8 cellular contexts compared by ENCODE assay signal in genomic region chr21:36028127-36029069, GRCh38. TPM values are rescaled to one million over a fixed set of nuclear protein-coding genes. Genes with fewer than 3 reads are reported as not detected.
DNase-seq lines count a peak whose midpoint lies in the region; ATAC-seq and FAIRE-seq lines count a peak whose summit lies in the region.

No MANE protein-coding gene starts in this region.

- peak; percentile 56 for DNase-seq in 8988T
- DNase-seq in GM18507 (ENCODE audit: extremely low spot score, insufficient read length, low read depth), result peak; percentile 64
- DNase-seq in HTR-8/SVneo (ENCODE audit: insufficient read length, low spot score), result peak; percentile 87
- peak; percentile 41 for DNase-seq in NOMO-1 treated with dmso at 0.1 percent for 144 hours (lab: John Stamatoyannopoulos, UW; ENCODE audit: unreplicated experiment)
- DNase-seq in activated CD8-positive, alpha-beta memory T cell treated with anti-CD3 and anti-CD28 coated beads, Interleukin-2, amount 10 ng/mL, durations not matched to agents 7 days and 5 days, result peak; percentile 75
- peak; percentile 88 for DNase-seq in epidermal melanocyte (ENCODE audit: insufficient read length, low spot score)
- DNase-seq in mucosa of gallbladder (ENCODE audit: low spot score), result peak; percentile 81
- DNase-seq in stimulated activated CD8-positive, alpha-beta memory T cell treated with anti-CD3 and anti-CD28 coated beads, Interleukin-7, amount 100 ng/mL, for 24 hours (ENCODE audit: low read depth), result peak; percentile 30

- FAIRE-seq in GM18507 (lab: Jason Lieb, UNC) (peak; percentile 74), HTR-8/SVneo (lab: Jason Lieb, UNC) (peak; percentile 26)

- H3K27ac Mint-ChIP-seq in activated CD8-positive, alpha-beta memory T cell treated with anti-CD3 and anti-CD28 coated beads, Interleukin-2, amount 10 ng/mL, durations not matched to agents 7 days and 5 days, result no peak overlapping the region

- peak; percentile 85 for ATAC-seq in activated CD8-positive, alpha-beta memory T cell treated with anti-CD3 and anti-CD28 coated beads, Interleukin-2, amount 10 ng/mL, durations not matched to agents 7 days and 5 days

- CTCF ChIA-PET in activated CD8-positive, alpha-beta memory T cell treated with anti-CD3 and anti-CD28 coated beads, Interleukin-2, amount 10 ng/mL, durations not matched to agents 7 days and 5 days (lab: Charles Lee), result interaction anchor here (0.6 to 2.4 kb wide), 15 partner anchors 8 to 1335 kb away, joined by 3 to 10 read pairs (median 4); no protein-coding TSS in a partner anchor

- H3K4me3 Mint-ChIP-seq in activated CD8-positive, alpha-beta memory T cell treated with anti-CD3 and anti-CD28 coated beads, Interleukin-2, amount 10 ng/mL, durations not matched to agents 7 days and 5 days, result no peak overlapping the region

- H3K9me3 Mint-ChIP-seq in activated CD8-positive, alpha-beta memory T cell treated with anti-CD3 and anti-CD28 coated beads, Interleukin-2, amount 10 ng/mL, durations not matched to agents 7 days and 5 days (ENCODE audit: low read depth), result no peaks in the 10 kb centered on the region

- peaks cover 5% of the 10 kb centered on the region for H3K4me1 Mint-ChIP-seq in activated CD8-positive, alpha-beta memory T cell treated with anti-CD3 and anti-CD28 coated beads, Interleukin-2, amount 10 ng/mL, durations not matched to agents 7 days and 5 days

- no peaks in the 10 kb centered on the region for H3K27me3 Mint-ChIP-seq in activated CD8-positive, alpha-beta memory T cell treated with anti-CD3 and anti-CD28 coated beads, Interleukin-2, amount 10 ng/mL, durations not matched to agents 7 days and 5 days

- peaks cover under 1% of the 10 kb centered on the region for H3K36me3 Mint-ChIP-seq in activated CD8-positive, alpha-beta memory T cell treated with anti-CD3 and anti-CD28 coated beads, Interleukin-2, amount 10 ng/mL, durations not matched to agents 7 days and 5 days

RNA-seq across cellular contexts. Expression of gene SETD4, which starts 31.9 kb away (rescaled TPM):
- 10 to 100 TPM; 17.9 to 20.9 TPM for total RNA-seq in activated CD8-positive, alpha-beta memory T cell treated with anti-CD3 and anti-CD28 coated beads, Interleukin-2, amount 10 ng/mL, durations not matched to agents 7 days and 5 days
- 25.1 TPM for total RNA-seq in mucosa of gallbladder

RNA-seq across cellular contexts. Expression of gene CBR1, which starts 41.4 kb away (rescaled TPM):
- total RNA-seq in activated CD8-positive, alpha-beta memory T cell treated with anti-CD3 and anti-CD28 coated beads, Interleukin-2, amount 10 ng/mL, durations not matched to agents 7 days and 5 days, result 10 to 100 TPM; 47.8 to 52.3 TPM
- 133 TPM for total RNA-seq in mucosa of gallbladder

Comparison
In these comparisons a context has a peak if more than half of its experiments do, and no peak if none do; other contexts are left out.
1. Peak in every context shown above with its lines: DNase-seq and ATAC-seq.
2. DNase-seq: peak in every context shown above with its lines; median percentile 88 in epidermal melanocyte; 87 in HTR-8/SVneo; 81 in mucosa of gallbladder; 75 in activated CD8-positive, alpha-beta memory T cell treated with anti-CD3 and anti-CD28 coated beads, Interleukin-2, amount 10 ng/mL, durations not matched to agents 7 days and 5 days; 64 in GM18507; 56 in 8988T; 41 in NOMO-1 treated with dmso at 0.1 percent for 144 hours; 30 in stimulated activated CD8-positive, alpha-beta memory T cell treated with anti-CD3 and anti-CD28 coated beads, Interleukin-7, amount 100 ng/mL, for 24 hours.